ENCODE assay signal across 18 cellular contexts in genomic region chr11:70303070-70303469, GRCh38. TPM values are rescaled to one million over a fixed set of nuclear protein-coding genes. Genes with fewer than 3 reads are reported as not detected.
DNase-seq lines count a peak whose midpoint lies in the region; ATAC-seq and TF ChIP-seq lines count a peak whose summit lies in the region.
"Had no signal": no experiment of that assay in that cellular context is flagged by ENCODE, and none has a peak within 500 bp of the region (broad histone marks: within the 10 kb centered on the region; RNA-seq: fewer than 3 reads in every experiment).

No MANE protein-coding gene starts in this region.

- CTCF ChIA-PET in WTC11 (lab: Charles Lee), result interaction anchor here (1.5 kb wide), 1 partner anchor 9 kb away, joined by 5 read pairs; no protein-coding TSS in a partner anchor

- POLR2A ChIA-PET in WTC11 (lab: Charles Lee), result no interaction called here

- peak overlapping the region; percentile 2 for H3K4me3 ChIP-seq in fibroblast of the aortic adventitia (ENCODE audit: low read depth, low read length)
- H3K4me3 ChIP-seq in skeletal muscle cell (ENCODE audit: low read depth, low read length), result no peak overlapping the region
- H3K4me3 ChIP-seq: cardiac muscle cell had no signal

- DNase-seq in EH (ENCODE audit: low read depth) (peak; percentile 56), WTC11 (ENCODE audit: low spot score) (no peak), fibroblast of the aortic adventitia (ENCODE audit: low read depth) (peak; percentile 98), skeletal muscle cell (ENCODE audit: low read depth) (peak; percentile 13), NCI-H128 (lab: John Stamatoyannopoulos, UW; ENCODE audit: unreplicated experiment) (no peak), ureter (ENCODE audit: low spot score) (no peak), GDM1 (lab: John Stamatoyannopoulos, UW) (no peak)
- DNase-seq in stimulated activated CD4-positive, alpha-beta T cell treated with anti-CD3 and anti-CD28 coated beads, Interleukin-1b, Interleukin-23, amount 100 ng/mL, for 48 hours, result no peak
- DNase-seq: activated CD4-positive, alpha-beta T cell treated with anti-CD3 and anti-CD28 coated beads for 48 hours; activated T-cell treated with anti-CD3 and anti-CD28 coated beads for 4 hours; CD4-positive, alpha-beta T cell; effector CD4-positive, alpha-beta T cell; KG1; NCI-H1105; trophoblast cell had no signal

- no peaks in the 10 kb centered on the region for H3K9me3 Mint-ChIP-seq in WTC11
- H3K9me3 Mint-ChIP-seq: CD4-positive, alpha-beta T cell; stimulated activated memory B cell treated with anti-CD40 and anti-IgM and Interleukin-4, amounts not matched to agents 10 μg/mL and 1 μg/mL and 100 μg/mL, for 72 hours had no signal

- H3K27ac Mint-ChIP-seq in WTC11, result peak overlapping the region; percentile 27; the same call in 1 of the 2 replicates
- H3K27ac Mint-ChIP-seq: activated naive CD8-positive, alpha-beta T cell; CD4-positive, alpha-beta T cell; stimulated activated memory B cell treated with anti-CD40 and anti-IgM and Interleukin-4, amounts not matched to agents 10 μg/mL and 1 μg/mL and 100 μg/mL, for 72 hours had no signal

- peaks cover 35% of the 10 kb centered on the region for H3K36me3 Mint-ChIP-seq in WTC11

- H3K4me3 Mint-ChIP-seq in WTC11, result no peak overlapping the region
- H3K4me3 Mint-ChIP-seq: activated naive CD8-positive, alpha-beta T cell; CD4-positive, alpha-beta T cell; stimulated activated memory B cell treated with anti-CD40 and anti-IgM and Interleukin-4, amounts not matched to agents 10 μg/mL and 1 μg/mL and 100 μg/mL, for 72 hours had no signal

- H3K27me3 Mint-ChIP-seq in WTC11 (ENCODE audit: low read depth), result no peaks in the 10 kb centered on the region
- H3K27me3 Mint-ChIP-seq: activated naive CD8-positive, alpha-beta T cell; CD4-positive, alpha-beta T cell; stimulated activated memory B cell treated with anti-CD40 and anti-IgM and Interleukin-4, amounts not matched to agents 10 μg/mL and 1 μg/mL and 100 μg/mL, for 72 hours had no signal

- no peak for ATAC-seq in WTC11
- ATAC-seq: stimulated activated memory B cell treated with anti-CD40 and anti-IgM and Interleukin-4, amounts not matched to agents 10 μg/mL and 1 μg/mL and 100 μg/mL, for 72 hours had no signal

- TF ChIP-seq CTCF in WTC11 (IDR thresholded peaks at IDR 0.05) (no peak), fibroblast of the aortic adventitia (IDR thresholded peaks at IDR 0.05; ENCODE audit: insufficient read depth, low read length) (no peak)

- peaks cover 26% of the 10 kb centered on the region for H3K4me1 Mint-ChIP-seq in WTC11

TF ChIP-seq in WTC11, 78 proteins besides CTCF, POLR2A, EP300 and RAD21 (continues in another document):
- TF ChIP-seq TEAD1 (CRISPR knock-in tag; IDR thresholded peaks at IDR 0.05) (no peak), AR (CRISPR knock-in tag; IDR thresholded peaks at IDR 0.05) (no peak), ATF2 (CRISPR knock-in tag; IDR thresholded peaks at IDR 0.05; ENCODE audit: borderline replicate concordance, low read depth) (no peak), OVOL2 (CRISPR knock-in tag; IDR thresholded peaks at IDR 0.05; ENCODE audit: borderline replicate concordance) (no peak), KAT7 (CRISPR knock-in tag; IDR thresholded peaks at IDR 0.05; ENCODE audit: borderline replicate concordance) (no peak), E2F5 (CRISPR knock-in tag; IDR thresholded peaks at IDR 0.05) (no peak), ZNF138 (CRISPR knock-in tag; conservative IDR thresholded peaks at IDR 0.05) (no peak), NFATC4 (CRISPR knock-in tag; IDR thresholded peaks at IDR 0.05) (no peak), TP53 (CRISPR knock-in tag; IDR thresholded peaks at IDR 0.05) (no peak), USF1 (CRISPR knock-in tag; IDR thresholded peaks at IDR 0.05) (no peak), ERG (CRISPR knock-in tag; IDR thresholded peaks at IDR 0.05) (no peak), ZBTB43 (CRISPR knock-in tag; IDR thresholded peaks at IDR 0.05) (no peak), NR1H2 (CRISPR knock-in tag; IDR thresholded peaks at IDR 0.05) (no peak), E2F4 (CRISPR knock-in tag; IDR thresholded peaks at IDR 0.05; ENCODE audit: borderline replicate concordance, low read depth) (no peak), RELA (CRISPR knock-in tag; IDR thresholded peaks at IDR 0.05; ENCODE audit: borderline replicate concordance) (no peak)

RNA-seq across cellular contexts. Expression of gene PPFIA1, which starts 32.6 kb away (rescaled TPM):
- 62.2 to 75.1 TPM (median 64.1 TPM) in 3 replicates for total RNA-seq in WTC11 (2021)
- total RNA-seq in fibroblast of the aortic adventitia (ENCODE audit: low replicate concordance), result 36.3 and 37.1 TPM in 2 replicates
- 65.2 TPM for total RNA-seq in ureter

Comparison
In these comparisons a context has a peak if more than half of its experiments do, and no peak if none do; other contexts are left out.
1. DNase-seq: peak in EH (single experiment), fibroblast of the aortic adventitia (single experiment) and skeletal muscle cell (single experiment); none in WTC11 (single experiment), stimulated activated CD4-positive, alpha-beta T cell treated with anti-CD3 and anti-CD28 coated beads, Interleukin-1b, Interleukin-23, amount 100 ng/mL, for 48 hours (single experiment), NCI-H128 (single experiment), ureter (single experiment) and GDM1 (single experiment).